ENCODE assay signal across 1 cellular context in the genomic region with DNA sequence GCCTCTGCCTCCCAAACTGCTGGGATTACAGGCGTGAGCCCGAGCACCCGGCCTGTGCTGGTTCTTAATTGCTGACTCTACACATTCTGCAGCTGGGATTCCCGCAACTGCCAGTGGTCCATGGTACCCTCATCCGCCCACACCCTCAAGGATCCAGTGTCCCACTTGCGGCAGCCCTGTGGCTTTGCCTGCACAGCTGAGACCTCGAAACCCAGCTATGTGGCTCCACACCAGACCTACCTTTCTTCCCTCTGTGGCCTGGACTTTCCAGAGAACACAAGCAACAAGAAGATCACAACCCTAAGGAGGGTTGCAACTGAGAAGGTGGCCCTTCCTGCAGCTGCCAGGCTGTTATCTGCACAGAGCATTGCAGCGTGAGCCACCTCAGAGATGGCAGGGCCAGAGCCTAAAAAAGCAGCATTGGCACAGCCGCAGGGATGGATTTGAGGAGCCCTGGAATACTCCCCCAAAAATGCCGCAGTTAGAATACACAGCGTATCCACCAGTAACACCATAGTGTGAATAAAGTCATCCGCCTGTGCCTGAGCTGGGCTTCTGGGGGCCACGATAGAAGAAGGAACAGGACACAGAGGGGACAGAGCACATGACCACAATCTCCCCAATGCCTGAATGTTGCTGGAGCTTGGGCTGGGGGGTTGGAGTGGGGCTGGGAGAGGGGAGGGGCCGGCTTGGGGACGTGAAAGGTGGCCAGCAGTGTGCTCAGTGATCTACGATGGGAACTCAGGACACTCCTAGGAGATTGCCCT.
TF ChIP-seq lines count a peak whose summit lies in the region.

No MANE protein-coding gene starts in this region.

TF ChIP-seq in H1, 55 proteins besides CTCF, POLR2A, EP300 and RAD21:
- TF ChIP-seq, protein P1, sequence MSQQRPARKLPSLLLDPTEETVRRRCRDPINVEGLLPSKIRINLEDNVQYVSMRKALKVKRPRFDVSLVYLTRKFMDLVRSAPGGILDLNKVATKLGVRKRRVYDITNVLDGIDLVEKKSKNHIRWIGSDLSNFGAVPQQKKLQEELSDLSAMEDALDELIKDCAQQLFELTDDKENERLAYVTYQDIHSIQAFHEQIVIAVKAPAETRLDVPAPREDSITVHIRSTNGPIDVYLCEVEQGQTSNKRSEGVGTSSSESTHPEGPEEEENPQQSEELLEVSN (IDR thresholded peaks at IDR 0.05): no peak
- TF ChIP-seq, protein P2, sequence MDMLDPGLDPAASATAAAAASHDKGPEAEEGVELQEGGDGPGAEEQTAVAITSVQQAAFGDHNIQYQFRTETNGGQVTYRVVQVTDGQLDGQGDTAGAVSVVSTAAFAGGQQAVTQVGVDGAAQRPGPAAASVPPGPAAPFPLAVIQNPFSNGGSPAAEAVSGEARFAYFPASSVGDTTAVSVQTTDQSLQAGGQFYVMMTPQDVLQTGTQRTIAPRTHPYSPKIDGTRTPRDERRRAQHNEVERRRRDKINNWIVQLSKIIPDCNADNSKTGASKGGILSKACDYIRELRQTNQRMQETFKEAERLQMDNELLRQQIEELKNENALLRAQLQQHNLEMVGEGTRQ (IDR thresholded peaks at IDR 0.05; ENCODE audit: low read length): no peak
- TF ChIP-seq SP4 (IDR thresholded peaks at IDR 0.05; ENCODE audit: low read length): no peak
- TF ChIP-seq, protein P3, sequence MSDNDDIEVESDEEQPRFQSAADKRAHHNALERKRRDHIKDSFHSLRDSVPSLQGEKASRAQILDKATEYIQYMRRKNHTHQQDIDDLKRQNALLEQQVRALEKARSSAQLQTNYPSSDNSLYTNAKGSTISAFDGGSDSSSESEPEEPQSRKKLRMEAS (IDR thresholded peaks at IDR 0.05): no peak
- TF ChIP-seq MAFK (IDR thresholded peaks at IDR 0.05; ENCODE audit: low read depth, low read length): 0 out of 2 replicates have a peak, but pooled peaks have one; percentile 8
- no peak for TF ChIP-seq EGR1 (IDR thresholded peaks at IDR 0.05; ENCODE audit: borderline replicate concordance, low read depth, low read length)
- no peak for TF ChIP-seq SIRT6 (IDR thresholded peaks at IDR 0.05; ENCODE audit: low read length)
TF ChIP-seq in H1: peak in this region for 1.
